Comparison of ENCODE assay signal across 8 cellular contexts in the genomic region with DNA sequence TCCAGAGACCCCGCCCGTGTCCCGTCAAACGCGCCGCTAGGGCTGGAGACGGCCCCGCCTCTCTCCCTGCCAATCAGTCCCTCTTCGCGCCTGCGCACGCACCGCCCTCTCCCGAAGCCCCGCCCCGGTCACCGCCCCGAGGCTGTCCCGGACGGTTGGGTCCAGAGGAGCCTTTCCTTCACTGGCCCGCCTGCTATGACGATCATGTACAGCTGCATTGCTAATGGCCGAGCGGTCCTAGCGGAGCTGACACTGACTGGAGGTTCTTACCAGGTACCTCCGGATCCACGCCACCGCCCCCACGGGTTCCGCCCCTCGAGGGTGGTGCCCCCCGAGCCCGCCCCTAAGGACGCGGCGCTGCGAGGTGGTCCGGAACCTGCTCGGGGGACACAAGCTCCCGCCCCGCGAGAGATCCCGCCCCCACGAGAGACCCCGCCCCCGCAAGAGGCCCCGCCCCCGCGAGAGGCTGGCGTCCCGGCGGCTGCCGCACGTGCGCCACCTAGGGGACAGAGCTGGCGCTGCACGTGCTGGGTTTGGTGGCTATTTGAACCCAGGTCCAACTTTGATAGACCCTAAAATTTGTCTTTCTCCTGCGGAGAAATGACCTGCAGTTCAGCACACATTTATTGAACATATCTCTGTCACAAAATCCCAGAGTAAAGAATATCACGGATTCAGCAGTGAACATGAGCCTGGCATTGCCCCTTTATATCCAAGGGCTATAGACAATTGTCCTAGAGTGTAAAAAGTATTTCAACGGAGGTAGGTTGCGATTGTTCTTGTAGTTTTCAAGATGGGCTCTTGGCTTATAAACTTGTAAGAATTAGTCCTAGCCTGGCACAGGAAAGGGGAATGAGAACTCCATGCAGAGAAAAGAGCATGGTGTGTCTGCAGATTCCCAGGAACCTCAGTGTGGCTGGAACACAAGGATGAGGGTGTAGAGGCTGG.
DNase-seq lines count a peak whose midpoint lies in the region; ATAC-seq and TF ChIP-seq lines count a peak whose summit lies in the region.

No MANE protein-coding gene starts in this region.

- H3K27ac ChIP-seq in SK-N-MC (peak overlapping the region; percentile 74), suprapubic skin (peak overlapping the region; percentile 75)

- no peaks in the 10 kb centered on the region for H3K9me3 Mint-ChIP-seq in activated naive CD4-positive, alpha-beta T cell treated with anti-CD3 and anti-CD28 coated beads, Interleukin-2, amount 50 U/mL, for 24 hours

- TF ChIP-seq CTCF in NB4 (IDR thresholded peaks at IDR 0.05; ENCODE audit: low read depth, low read length) (peak; percentile 75), suprapubic skin (IDR thresholded peaks at IDR 0.05) (peak; percentile 64 to 100)

- peak; percentile 82 for DNase-seq in GM04503 (ENCODE audit: low read depth)
- DNase-seq in NB4 (ENCODE audit: low read depth): peak; percentile 98
- DNase-seq in SK-N-MC (ENCODE audit: low read depth, low spot score): peak; percentile 87
- DNase-seq in glomerular endothelial cell (ENCODE audit: extremely low read depth, low read depth, low spot score): peak; percentile 71
- DNase-seq in nucleus accumbens (lab: John Stamatoyannopoulos, UW): peak; percentile 75 to 99 (median 98)
- peak; percentile 99 to 100 for DNase-seq in suprapubic skin (ENCODE audit: low spot score in 2 of 2)

- no peaks in the 10 kb centered on the region for H3K27me3 Mint-ChIP-seq in activated naive CD4-positive, alpha-beta T cell treated with anti-CD3 and anti-CD28 coated beads, Interleukin-2, amount 50 U/mL, for 24 hours

- H3K4me3 ChIP-seq in NB4 (ENCODE audit: low read depth, low read length) (peak overlapping the region; percentile 75), SK-N-MC (peak overlapping the region; percentile 73), suprapubic skin (peak overlapping the region; percentile 53)

- H3K9me3 ChIP-seq in SK-N-MC (ENCODE audit: low read depth, low read length): no peaks in the 10 kb centered on the region
- no peaks in the 10 kb centered on the region for H3K9me3 ChIP-seq in suprapubic skin

- H3K27me3 ChIP-seq in suprapubic skin: no peaks in the 10 kb centered on the region

- WGBS in suprapubic skin: 10% methylated on average over 13 of the region's 61 CpGs

- H3K36me3 ChIP-seq in SK-N-MC (ENCODE audit: insufficient read depth, low read length) (no peaks in the 10 kb centered on the region), suprapubic skin (no peaks in the 10 kb centered on the region)

- no peaks in the 10 kb centered on the region for H3K36me3 Mint-ChIP-seq in activated naive CD4-positive, alpha-beta T cell treated with anti-CD3 and anti-CD28 coated beads, Interleukin-2, amount 50 U/mL, for 24 hours

- TF ChIP-seq EP300 in suprapubic skin (IDR thresholded peaks at IDR 0.05): no peak

- TF ChIP-seq POLR2A in NB4 (IDR thresholded peaks at IDR 0.05; ENCODE audit: extremely low read depth, insufficient read length): peak; percentile 18
- TF ChIP-seq POLR2A in suprapubic skin (IDR thresholded peaks at IDR 0.05): no peak

- peak; percentile 100 for ATAC-seq in HG02588 (IDR thresholded peaks at IDR 0.05; ENCODE audit: unreplicated experiment)

- H3K4me1 ChIP-seq in suprapubic skin: peaks cover 11% of the 10 kb centered on the region

- peak overlapping the region; percentile 66 for H3K9ac ChIP-seq in SK-N-MC (ENCODE audit: insufficient read length)

- H3K4me3 Mint-ChIP-seq in activated naive CD4-positive, alpha-beta T cell treated with anti-CD3 and anti-CD28 coated beads, Interleukin-2, amount 50 U/mL, for 24 hours: peak overlapping the region; percentile 81

- peak overlapping the region; percentile 43 for H3K27ac Mint-ChIP-seq in activated naive CD4-positive, alpha-beta T cell treated with anti-CD3 and anti-CD28 coated beads, Interleukin-2, amount 50 U/mL, for 24 hours

- H3K4me1 Mint-ChIP-seq in activated naive CD4-positive, alpha-beta T cell treated with anti-CD3 and anti-CD28 coated beads, Interleukin-2, amount 50 U/mL, for 24 hours: peaks cover 14% of the 10 kb centered on the region

Comparison
In these comparisons a context has a peak if more than half of its experiments do, and no peak if none do; other contexts are left out.
1. Peak in every context shown above with its lines: DNase-seq, ATAC-seq, H3K4me3 ChIP-seq and H3K27ac ChIP-seq.